In genomic region chr4:82746705-82747567, GRCh38 we compare ENCODE assay signal across 1 cellular context.
A peak's percentile ranks its signal among the peaks of the same experiment; 100 is the strongest.
TF ChIP-seq lines count a peak whose summit lies in the region.

No MANE protein-coding gene starts in this region.

TF ChIP-seq in HepG2, 621 proteins besides CTCF, POLR2A, EP300 and RAD21 (continues in another document):
- TF ChIP-seq KMT2B (CRISPR knock-in tag; IDR thresholded peaks at IDR 0.05), result no peak
- peak; percentile 89 for TF ChIP-seq MED8 (CRISPR knock-in tag; IDR thresholded peaks at IDR 0.05; ENCODE audit: insufficient replicate concordance)
- TF ChIP-seq ZBTB3 (CRISPR knock-in tag; IDR thresholded peaks at IDR 0.05; ENCODE audit: borderline replicate concordance, low read depth), result no peak
- no peak for TF ChIP-seq NFYB (CRISPR knock-in tag; IDR thresholded peaks at IDR 0.05)
- no peak for TF ChIP-seq RNF2 (conservative IDR thresholded peaks at IDR 0.05; ENCODE audit: low read depth)
- TF ChIP-seq ZNF773 (CRISPR knock-in tag; IDR thresholded peaks at IDR 0.05; ENCODE audit: borderline replicate concordance), result no peak
- TF ChIP-seq, protein P1, sequence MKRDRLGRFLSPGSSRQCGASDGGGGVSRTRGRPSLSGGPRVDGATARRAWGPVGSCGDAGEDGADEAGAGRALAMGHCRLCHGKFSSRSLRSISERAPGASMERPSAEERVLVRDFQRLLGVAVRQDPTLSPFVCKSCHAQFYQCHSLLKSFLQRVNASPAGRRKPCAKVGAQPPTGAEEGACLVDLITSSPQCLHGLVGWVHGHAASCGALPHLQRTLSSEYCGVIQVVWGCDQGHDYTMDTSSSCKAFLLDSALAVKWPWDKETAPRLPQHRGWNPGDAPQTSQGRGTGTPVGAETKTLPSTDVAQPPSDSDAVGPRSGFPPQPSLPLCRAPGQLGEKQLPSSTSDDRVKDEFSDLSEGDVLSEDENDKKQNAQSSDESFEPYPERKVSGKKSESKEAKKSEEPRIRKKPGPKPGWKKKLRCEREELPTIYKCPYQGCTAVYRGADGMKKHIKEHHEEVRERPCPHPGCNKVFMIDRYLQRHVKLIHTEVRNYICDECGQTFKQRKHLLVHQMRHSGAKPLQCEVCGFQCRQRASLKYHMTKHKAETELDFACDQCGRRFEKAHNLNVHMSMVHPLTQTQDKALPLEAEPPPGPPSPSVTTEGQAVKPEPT (CRISPR knock-in tag; IDR thresholded peaks at IDR 0.05; ENCODE audit: low read depth), result no peak
- no peak for TF ChIP-seq NCOA1 (CRISPR knock-in tag; IDR thresholded peaks at IDR 0.05)
- no peak for TF ChIP-seq SRSF4 (IDR thresholded peaks at IDR 0.05; ENCODE audit: low read depth, low read length, poor library complexity, severe bottlenecking)
- TF ChIP-seq ZNF143 (CRISPR knock-in tag; IDR thresholded peaks at IDR 0.05), result peak; percentile 43; the same call in 1 of the 2 replicates
- no peak for TF ChIP-seq IKZF4 (CRISPR knock-in tag; IDR thresholded peaks at IDR 0.05; ENCODE audit: borderline replicate concordance, low read depth, not compliant biosample characterization)
- TF ChIP-seq, protein P2, sequence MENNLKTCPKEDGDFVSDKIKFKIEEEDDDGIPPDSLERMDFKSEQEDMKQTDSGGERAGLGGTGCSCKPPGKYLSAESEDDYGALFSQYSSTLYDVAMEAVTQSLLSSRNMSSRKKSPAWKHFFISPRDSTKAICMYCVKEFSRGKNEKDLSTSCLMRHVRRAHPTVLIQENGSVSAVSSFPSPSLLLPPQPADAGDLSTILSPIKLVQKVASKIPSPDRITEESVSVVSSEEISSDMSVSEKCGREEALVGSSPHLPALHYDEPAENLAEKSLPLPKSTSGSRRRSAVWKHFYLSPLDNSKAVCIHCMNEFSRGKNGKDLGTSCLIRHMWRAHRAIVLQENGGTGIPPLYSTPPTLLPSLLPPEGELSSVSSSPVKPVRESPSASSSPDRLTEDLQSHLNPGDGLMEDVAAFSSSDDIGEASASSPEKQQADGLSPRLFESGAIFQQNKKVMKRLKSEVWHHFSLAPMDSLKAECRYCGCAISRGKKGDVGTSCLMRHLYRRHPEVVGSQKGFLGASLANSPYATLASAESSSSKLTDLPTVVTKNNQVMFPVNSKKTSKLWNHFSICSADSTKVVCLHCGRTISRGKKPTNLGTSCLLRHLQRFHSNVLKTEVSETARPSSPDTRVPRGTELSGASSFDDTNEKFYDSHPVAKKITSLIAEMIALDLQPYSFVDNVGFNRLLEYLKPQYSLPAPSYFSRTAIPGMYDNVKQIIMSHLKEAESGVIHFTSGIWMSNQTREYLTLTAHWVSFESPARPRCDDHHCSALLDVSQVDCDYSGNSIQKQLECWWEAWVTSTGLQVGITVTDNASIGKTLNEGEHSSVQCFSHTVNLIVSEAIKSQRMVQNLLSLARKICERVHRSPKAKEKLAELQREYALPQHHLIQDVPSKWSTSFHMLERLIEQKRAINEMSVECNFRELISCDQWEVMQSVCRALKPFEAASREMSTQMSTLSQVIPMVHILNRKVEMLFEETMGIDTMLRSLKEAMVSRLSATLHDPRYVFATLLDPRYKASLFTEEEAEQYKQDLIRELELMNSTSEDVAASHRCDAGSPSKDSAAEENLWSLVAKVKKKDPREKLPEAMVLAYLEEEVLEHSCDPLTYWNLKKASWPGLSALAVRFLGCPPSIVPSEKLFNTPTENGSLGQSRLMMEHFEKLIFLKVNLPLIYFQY (CRISPR knock-in tag; IDR thresholded peaks at IDR 0.05; ENCODE audit: borderline replicate concordance), result no peak
- TF ChIP-seq ZNF281 (CRISPR knock-in tag; IDR thresholded peaks at IDR 0.05; ENCODE audit: borderline replicate concordance), result no peak
- no peak for TF ChIP-seq ZNF724P (CRISPR knock-in tag; IDR thresholded peaks at IDR 0.05; ENCODE audit: borderline replicate concordance)
- no peak for TF ChIP-seq ZNF333 (CRISPR knock-in tag; IDR thresholded peaks at IDR 0.05; ENCODE audit: borderline replicate concordance)
- TF ChIP-seq NR2C2 (CRISPR knock-in tag; IDR thresholded peaks at IDR 0.05; ENCODE audit: borderline replicate concordance), result no peak
- no peak for TF ChIP-seq ARID2 (CRISPR knock-in tag; IDR thresholded peaks at IDR 0.05; ENCODE audit: borderline replicate concordance)
- TF ChIP-seq HMGA1 (CRISPR knock-in tag; conservative IDR thresholded peaks at IDR 0.05), result no peak
- TF ChIP-seq ZNF746 (CRISPR knock-in tag; IDR thresholded peaks at IDR 0.05), result no peak
- TF ChIP-seq ZNF710 (CRISPR knock-in tag; IDR thresholded peaks at IDR 0.05; ENCODE audit: borderline replicate concordance), result no peak
- TF ChIP-seq ZNF30 (CRISPR knock-in tag; IDR thresholded peaks at IDR 0.05), result no peak
- TF ChIP-seq, protein P3, sequence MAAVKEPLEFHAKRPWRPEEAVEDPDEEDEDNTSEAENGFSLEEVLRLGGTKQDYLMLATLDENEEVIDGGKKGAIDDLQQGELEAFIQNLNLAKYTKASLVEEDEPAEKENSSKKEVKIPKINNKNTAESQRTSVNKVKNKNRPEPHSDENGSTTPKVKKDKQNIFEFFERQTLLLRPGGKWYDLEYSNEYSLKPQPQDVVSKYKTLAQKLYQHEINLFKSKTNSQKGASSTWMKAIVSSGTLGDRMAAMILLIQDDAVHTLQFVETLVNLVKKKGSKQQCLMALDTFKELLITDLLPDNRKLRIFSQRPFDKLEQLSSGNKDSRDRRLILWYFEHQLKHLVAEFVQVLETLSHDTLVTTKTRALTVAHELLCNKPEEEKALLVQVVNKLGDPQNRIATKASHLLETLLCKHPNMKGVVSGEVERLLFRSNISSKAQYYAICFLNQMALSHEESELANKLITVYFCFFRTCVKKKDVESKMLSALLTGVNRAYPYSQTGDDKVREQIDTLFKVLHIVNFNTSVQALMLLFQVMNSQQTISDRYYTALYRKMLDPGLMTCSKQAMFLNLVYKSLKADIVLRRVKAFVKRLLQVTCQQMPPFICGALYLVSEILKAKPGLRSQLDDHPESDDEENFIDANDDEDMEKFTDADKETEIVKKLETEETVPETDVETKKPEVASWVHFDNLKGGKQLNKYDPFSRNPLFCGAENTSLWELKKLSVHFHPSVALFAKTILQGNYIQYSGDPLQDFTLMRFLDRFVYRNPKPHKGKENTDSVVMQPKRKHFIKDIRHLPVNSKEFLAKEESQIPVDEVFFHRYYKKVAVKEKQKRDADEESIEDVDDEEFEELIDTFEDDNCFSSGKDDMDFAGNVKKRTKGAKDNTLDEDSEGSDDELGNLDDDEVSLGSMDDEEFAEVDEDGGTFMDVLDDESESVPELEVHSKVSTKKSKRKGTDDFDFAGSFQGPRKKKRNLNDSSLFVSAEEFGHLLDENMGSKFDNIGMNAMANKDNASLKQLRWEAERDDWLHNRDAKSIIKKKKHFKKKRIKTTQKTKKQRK (IDR thresholded peaks at IDR 0.05; ENCODE audit: low read length), result no peak
- peak; percentile 83 for TF ChIP-seq RBM22 (optimal IDR thresholded peaks at IDR 0.05; ENCODE audit: low read length)
- TF ChIP-seq EEA1 (CRISPR knock-in tag; IDR thresholded peaks at IDR 0.05; ENCODE audit: borderline replicate concordance), result no peak
- TF ChIP-seq FOXM1 (CRISPR knock-in tag; IDR thresholded peaks at IDR 0.05), result no peak
- no peak for TF ChIP-seq CEBPG (CRISPR knock-in tag; IDR thresholded peaks at IDR 0.05)
- TF ChIP-seq ZNF24 (IDR thresholded peaks at IDR 0.05), result no peak
- no peak for TF ChIP-seq TRIM24 (CRISPR knock-in tag; IDR thresholded peaks at IDR 0.05)
- no peak for TF ChIP-seq ZBTB7A (CRISPR knock-in tag; IDR thresholded peaks at IDR 0.05)
- no peak for TF ChIP-seq ZNF556 (CRISPR knock-in tag; IDR thresholded peaks at IDR 0.05; ENCODE audit: borderline replicate concordance)
- no peak for TF ChIP-seq ARID5B (CRISPR knock-in tag; IDR thresholded peaks at IDR 0.05)
- TF ChIP-seq, protein P4, sequence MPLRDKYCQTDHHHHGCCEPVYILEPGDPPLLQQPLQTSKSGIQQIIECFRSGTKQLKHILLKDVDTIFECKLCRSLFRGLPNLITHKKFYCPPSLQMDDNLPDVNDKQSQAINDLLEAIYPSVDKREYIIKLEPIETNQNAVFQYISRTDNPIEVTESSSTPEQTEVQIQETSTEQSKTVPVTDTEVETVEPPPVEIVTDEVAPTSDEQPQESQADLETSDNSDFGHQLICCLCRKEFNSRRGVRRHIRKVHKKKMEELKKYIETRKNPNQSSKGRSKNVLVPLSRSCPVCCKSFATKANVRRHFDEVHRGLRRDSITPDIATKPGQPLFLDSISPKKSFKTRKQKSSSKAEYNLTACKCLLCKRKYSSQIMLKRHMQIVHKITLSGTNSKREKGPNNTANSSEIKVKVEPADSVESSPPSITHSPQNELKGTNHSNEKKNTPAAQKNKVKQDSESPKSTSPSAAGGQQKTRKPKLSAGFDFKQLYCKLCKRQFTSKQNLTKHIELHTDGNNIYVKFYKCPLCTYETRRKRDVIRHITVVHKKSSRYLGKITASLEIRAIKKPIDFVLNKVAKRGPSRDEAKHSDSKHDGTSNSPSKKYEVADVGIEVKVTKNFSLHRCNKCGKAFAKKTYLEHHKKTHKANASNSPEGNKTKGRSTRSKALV (CRISPR knock-in tag; IDR thresholded peaks at IDR 0.05), result no peak
- no peak for TF ChIP-seq TGIF2 (CRISPR knock-in tag; IDR thresholded peaks at IDR 0.05)
- TF ChIP-seq HNRNPL (IDR thresholded peaks at IDR 0.05; ENCODE audit: low read depth, low read length), result no peak
- TF ChIP-seq SOX13 (IDR thresholded peaks at IDR 0.05), result peak; percentile 80; the same call in 1 of the 2 replicates
- TF ChIP-seq SOX13 (CRISPR knock-in tag; conservative IDR thresholded peaks at IDR 0.05 in 1 of 2, IDR thresholded peaks at IDR 0.05 in 1 of 2), result peak in 1 of 2 experiments; percentile 96; a peak in 1 of 4 replicates
- TF ChIP-seq, protein P5, sequence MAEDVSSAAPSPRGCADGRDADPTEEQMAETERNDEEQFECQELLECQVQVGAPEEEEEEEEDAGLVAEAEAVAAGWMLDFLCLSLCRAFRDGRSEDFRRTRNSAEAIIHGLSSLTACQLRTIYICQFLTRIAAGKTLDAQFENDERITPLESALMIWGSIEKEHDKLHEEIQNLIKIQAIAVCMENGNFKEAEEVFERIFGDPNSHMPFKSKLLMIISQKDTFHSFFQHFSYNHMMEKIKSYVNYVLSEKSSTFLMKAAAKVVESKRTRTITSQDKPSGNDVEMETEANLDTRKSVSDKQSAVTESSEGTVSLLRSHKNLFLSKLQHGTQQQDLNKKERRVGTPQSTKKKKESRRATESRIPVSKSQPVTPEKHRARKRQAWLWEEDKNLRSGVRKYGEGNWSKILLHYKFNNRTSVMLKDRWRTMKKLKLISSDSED (CRISPR knock-in tag; IDR thresholded peaks at IDR 0.05), result no peak
